Comparison of ENCODE assay signal across 20 cellular contexts in genomic region chr14:54687750-54688119, GRCh38.
DNase-seq lines count a peak whose midpoint lies in the region; ATAC-seq and TF ChIP-seq lines count a peak whose summit lies in the region.
"Had no signal": no experiment of that assay in that cellular context is flagged by ENCODE, and none has a peak within 500 bp of the region (broad histone marks: within the 10 kb centered on the region; RNA-seq: fewer than 3 reads in every experiment).

No MANE protein-coding gene starts in this region.

- peak overlapping the region; percentile 4 for H3K4me3 ChIP-seq in psoas muscle
- no peak overlapping the region for H3K4me3 ChIP-seq in urinary bladder (ENCODE audit: low read depth, low read length)
- no peak overlapping the region for H3K4me3 ChIP-seq in spleen
- H3K4me3 ChIP-seq: hepatocyte had no signal

- no peaks in the 10 kb centered on the region for H3K36me3 Mint-ChIP-seq in brain
- H3K36me3 Mint-ChIP-seq: naive thymus-derived CD8-positive, alpha-beta T cell; T-cell had no signal

- 53 to 69% (median 53%) methylated on average over 2 of the region's 2 CpGs for WGBS in psoas muscle, 3 donors
- 84% methylated on average over 2 of the region's 2 CpGs for WGBS in urinary bladder
- WGBS in spleen, 5 donors: 80 to 100% (median 91%) methylated on average over 2 of the region's 2 CpGs

- peaks cover 57% of the 10 kb centered on the region for H3K4me1 Mint-ChIP-seq in brain

- peaks cover 7% of the 10 kb centered on the region for H3K27me3 Mint-ChIP-seq in brain

- H3K9me3 Mint-ChIP-seq in brain: peaks cover 0 to 3% (median 0%) of the 10 kb centered on the region in 5 experiments
- H3K9me3 Mint-ChIP-seq: naive thymus-derived CD8-positive, alpha-beta T cell; T-cell had no signal

- no peak for TF ChIP-seq POLR2A in spleen (IDR thresholded peaks at IDR 0.05)

- peak; percentile 26 for ATAC-seq in Right ventricle myocardium superior (ENCODE audit: poor library complexity)
- peak; percentile 71 to 76 (median 72) for ATAC-seq in psoas muscle
- ATAC-seq: naive thymus-derived CD8-positive, alpha-beta T cell; T-cell had no signal

- peak overlapping the region; percentile 88 for H3K27ac ChIP-seq in psoas muscle
- H3K27ac ChIP-seq in urinary bladder (ENCODE audit: low read depth): peak overlapping the region; percentile 40
- H3K27ac ChIP-seq in spleen: peak overlapping the region in 2 of 8 donors; percentile 12 to 55
- H3K27ac ChIP-seq: hepatocyte had no signal

- peak overlapping the region in 3 of 5 experiments; percentile 73 to 92 (median 87) for H3K27ac Mint-ChIP-seq in brain
- H3K27ac Mint-ChIP-seq: naive thymus-derived CD8-positive, alpha-beta T cell; T-cell had no signal

- H3K4me1 ChIP-seq in psoas muscle: peaks cover 60% of the 10 kb centered on the region
- H3K4me1 ChIP-seq in urinary bladder (ENCODE audit: insufficient read depth): peaks cover 4% of the 10 kb centered on the region
- peaks cover 3 to 43% (median 31%) of the 10 kb centered on the region in 6 donors for H3K4me1 ChIP-seq in spleen

- no peaks in the 10 kb centered on the region for H3K9me3 ChIP-seq in psoas muscle
- H3K9me3 ChIP-seq in spleen: no peaks in the 10 kb centered on the region

- intact Hi-C loops in Right ventricle myocardium superior (cut with DNase I): no loop called here
- intact Hi-C loops in psoas muscle (cut with DNase I): loop anchor here in 1 of 2 donors (2.0 kb wide), 1 partner anchor 35 kb away; no protein-coding TSS in a partner anchor
- intact Hi-C loops in spleen (cut with DNase I; ENCODE audit: low total_unique reads): no loop called here

- DNase-seq in Right ventricle myocardium superior: no peak
- DNase-seq in psoas muscle: peak in 1 of 2 donors; percentile 69
- DNase-seq in NCI-H524 (lab: John Stamatoyannopoulos, UW): no peak
- DNase-seq in spleen: no peak
- no peak for DNase-seq in activated T-cell treated with anti-CD3 and anti-CD28 coated beads, Interleukin-2, amount 50 U/mL, for 48 hours
- DNase-seq in AG20443 (ENCODE audit: low spot score): no peak
- DNase-seq: activated T-cell treated with anti-CD3 and anti-CD28 coated beads for 4 hours; amniotic stem cell; cerebellar nuclear complex; COR-L47; Karpas-422; naive thymus-derived CD8-positive, alpha-beta T cell; NCI-H1105 treated with DMSO at 0.1 percent for 48 hours; NCI-H2107; NCI-H526 treated with DMSO at 0.1 percent for 48 hours; substantia nigra; T-cell had no signal

- TF ChIP-seq CTCF in brain (conservative IDR thresholded peaks at IDR 0.05) (no peak), psoas muscle (IDR thresholded peaks at IDR 0.05) (no peak), spleen (IDR thresholded peaks at IDR 0.05 in 8 of 11, conservative IDR thresholded peaks at IDR 0.05 in 3 of 11) (no peak)

- H3K27me3 ChIP-seq in psoas muscle (ENCODE audit: insufficient read depth in 3 of 3, low read length in 2 of 3): no peaks in the 10 kb centered on the region
- no peaks in the 10 kb centered on the region for H3K27me3 ChIP-seq in spleen (replicated peaks in 1 of 7)
- H3K27me3 ChIP-seq: hepatocyte had no signal

- H3K36me3 ChIP-seq in psoas muscle (ENCODE audit: insufficient read depth in 1 of 2, low read depth in 1 of 2) (no peaks in the 10 kb centered on the region), urinary bladder (ENCODE audit: insufficient read depth) (no peaks in the 10 kb centered on the region), spleen (no peaks in the 10 kb centered on the region)

- no peak overlapping the region for H3K4me3 Mint-ChIP-seq in brain
- H3K4me3 Mint-ChIP-seq: naive thymus-derived CD8-positive, alpha-beta T cell; T-cell had no signal
